8 cellular contexts compared by ENCODE assay signal in genomic region chr1:185315364-185316108, GRCh38. TPM values are rescaled to one million over a fixed set of nuclear protein-coding genes. Genes with fewer than 3 reads are reported as not detected.
DNase-seq lines count a peak whose midpoint lies in the region; ATAC-seq, FAIRE-seq and TF ChIP-seq lines count a peak whose summit lies in the region.

No MANE protein-coding gene starts in this region.

- H3K9me3 ChIP-seq in suprapubic skin: no peaks in the 10 kb centered on the region

- DNase-seq in kidney epithelial cell (ENCODE audit: low read depth) (no peak), suprapubic skin (ENCODE audit: low spot score in 2 of 2) (no peak), frontal cortex (ENCODE audit: low spot score in 2 of 2) (no peak), glomerular visceral epithelial cell (ENCODE audit: extremely low spot score) (no peak), KG1 (lab: John Stamatoyannopoulos, UW) (no peak)

- peaks cover 5% of the 10 kb centered on the region; the same call in 1 of the 2 replicates for H3K36me3 ChIP-seq in KMS-11 (ENCODE audit: insufficient read depth)
- H3K36me3 ChIP-seq in kidney epithelial cell (ENCODE audit: control insufficient read depth, insufficient read depth, low read length): no peaks in the 10 kb centered on the region
- H3K36me3 ChIP-seq in suprapubic skin: peaks cover 4% of the 10 kb centered on the region

- TF ChIP-seq POLR2A in suprapubic skin (IDR thresholded peaks at IDR 0.05): no peak

- no peak for FAIRE-seq in frontal cortex (lab: Jason Lieb, UNC)

- H3K9me3 Mint-ChIP-seq in activated naive CD8-positive, alpha-beta T cell (ENCODE audit: low read depth): no peaks in the 10 kb centered on the region

- no peaks in the 10 kb centered on the region for H3K27me3 ChIP-seq in KMS-11 (ENCODE audit: insufficient read depth, low read depth)
- H3K27me3 ChIP-seq in kidney epithelial cell (ENCODE audit: control insufficient read depth, insufficient read depth, low read length): no peaks in the 10 kb centered on the region
- no peaks in the 10 kb centered on the region for H3K27me3 ChIP-seq in suprapubic skin

- H3K4me1 ChIP-seq in KMS-11 (ENCODE audit: low read depth, poor library complexity, severe bottlenecking): peaks cover 57% of the 10 kb centered on the region
- peaks cover 59% of the 10 kb centered on the region for H3K4me1 ChIP-seq in suprapubic skin

- peak overlapping the region; percentile 99 for H3K4me3 Mint-ChIP-seq in activated naive CD8-positive, alpha-beta T cell

- H3K27ac ChIP-seq in KMS-11: peak overlapping the region; percentile 92; the same call in 1 of the 2 replicates
- H3K27ac ChIP-seq in suprapubic skin: peak overlapping the region; percentile 99

- peak overlapping the region; percentile 58 for H3K4me3 ChIP-seq in KMS-11 (IDR thresholded peaks at IDR 0.05; ENCODE audit: insufficient read depth, low read depth, low read length)
- H3K4me3 ChIP-seq in kidney epithelial cell (ENCODE audit: low read depth, low read length): peak overlapping the region; percentile 97
- H3K4me3 ChIP-seq in suprapubic skin: peak overlapping the region; percentile 100

- H3K4me2 ChIP-seq in KMS-11: peak overlapping the region; percentile 98

- TF ChIP-seq CTCF in KMS-11 (conservative IDR thresholded peaks at IDR 0.05; ENCODE audit: low read depth, low read length): no peak
- TF ChIP-seq CTCF in kidney epithelial cell (IDR thresholded peaks at IDR 0.05; ENCODE audit: insufficient read depth, low read length, poor library complexity, severe bottlenecking): no peak
- no peak for TF ChIP-seq CTCF in suprapubic skin (IDR thresholded peaks at IDR 0.05)

- WGBS in suprapubic skin: 10% methylated on average over 8 of the region's 8 CpGs

- peak overlapping the region; percentile 97 for H3K27ac Mint-ChIP-seq in activated naive CD8-positive, alpha-beta T cell

- peak; percentile 0 for ATAC-seq in GM19023 (IDR thresholded peaks at IDR 0.05; ENCODE audit: unreplicated experiment)

- H3K9ac ChIP-seq in KMS-11: peak overlapping the region; percentile 95; the same call in 1 of the 2 replicates

- H4K20me1 ChIP-seq in KMS-11 (ENCODE audit: insufficient read depth): peaks cover 53% of the 10 kb centered on the region

- H2AFZ ChIP-seq in KMS-11 (ENCODE audit: low read depth): peak overlapping the region; percentile 64; the same call in 1 of the 2 replicates

- peaks cover 61% of the 10 kb centered on the region for H3K4me1 Mint-ChIP-seq in activated naive CD8-positive, alpha-beta T cell (ENCODE audit: low read depth)

- no peak for TF ChIP-seq EP300 in suprapubic skin (IDR thresholded peaks at IDR 0.05)

- H3K27me3 Mint-ChIP-seq in activated naive CD8-positive, alpha-beta T cell: no peaks in the 10 kb centered on the region

- peaks cover 63% of the 10 kb centered on the region for H3K79me2 ChIP-seq in KMS-11 (ENCODE audit: insufficient read depth, low read depth)

- H3K36me3 Mint-ChIP-seq in activated naive CD8-positive, alpha-beta T cell: peaks cover 9% of the 10 kb centered on the region

RNA-seq across cellular contexts. Expression of gene IVNS1ABP, which starts 1.5 kb away (rescaled TPM):
- total RNA-seq in kidney epithelial cell (69.3 and 73.8 TPM in 2 replicates), suprapubic skin (100 to 1,000 TPM; 116 to 189 (median 145) TPM), frontal cortex (182 TPM)
